15 cellular contexts compared by ENCODE assay signal in genomic region chr7:3109516-3109915, GRCh38.
"Had no signal": no experiment of that assay in that cellular context is flagged by ENCODE, and none has a peak within 500 bp of the region (broad histone marks: within the 10 kb centered on the region; RNA-seq: fewer than 3 reads in every experiment).

No MANE protein-coding gene starts in this region.

- H3K4me1 ChIP-seq: esophagus muscularis mucosa, sigmoid colon, upper lobe of right lung had no signal

- H3K4me3 Mint-ChIP-seq: activated naive CD4-positive, alpha-beta T cell treated with anti-CD3 and anti-CD28 coated beads, Interleukin-2, amount 50 U/mL, for 24 hours; memory B cell; stimulated activated naive CD8-positive, alpha-beta T cell treated with anti-CD3 and anti-CD28 coated beads, Interleukin-15, amount 100 ng/mL, for 72 hours had no signal

- H3K36me3 ChIP-seq: esophagus muscularis mucosa, ovary, sigmoid colon, spleen, upper lobe of right lung had no signal

- H3K4me3 ChIP-seq: esophagus muscularis mucosa, ovary, sigmoid colon, spleen, upper lobe of right lung had no signal

- DNase-seq: activated CD4-positive, alpha-beta T cell treated with anti-CD3 and anti-CD28 coated beads, Interleukin-2, amount 50 U/mL, for 48 hours; activated CD4-positive, CD25-positive, alpha-beta regulatory T cell treated with anti-CD3 and anti-CD28 coated beads, Interleukin-2, amount 50 U/mL, for 72 hours; activated T-cell treated with anti-CD3 and anti-CD28 coated beads for 4 hours; cortex of kidney; effector CD4-positive, alpha-beta T cell; hypothalamus; left ventricle myocardium superior; ovary; sigmoid colon; spleen; stimulated activated naive CD8-positive, alpha-beta T cell treated with anti-CD3 and anti-CD28 coated beads, Interleukin-15, amount 100 ng/mL, for 72 hours; upper lobe of right lung had no signal

- H3K27ac ChIP-seq: esophagus muscularis mucosa, ovary, sigmoid colon, spleen, upper lobe of right lung had no signal

- H3K27me3 Mint-ChIP-seq: activated naive CD4-positive, alpha-beta T cell treated with anti-CD3 and anti-CD28 coated beads, Interleukin-2, amount 50 U/mL, for 24 hours; stimulated activated naive CD8-positive, alpha-beta T cell treated with anti-CD3 and anti-CD28 coated beads, Interleukin-15, amount 100 ng/mL, for 72 hours had no signal

- H3K27ac Mint-ChIP-seq: activated naive CD4-positive, alpha-beta T cell treated with anti-CD3 and anti-CD28 coated beads, Interleukin-2, amount 50 U/mL, for 24 hours; memory B cell; stimulated activated naive CD8-positive, alpha-beta T cell treated with anti-CD3 and anti-CD28 coated beads, Interleukin-15, amount 100 ng/mL, for 72 hours had no signal

- ATAC-seq: left ventricle myocardium superior; stimulated activated naive CD8-positive, alpha-beta T cell treated with anti-CD3 and anti-CD28 coated beads, Interleukin-15, amount 100 ng/mL, for 72 hours; upper lobe of right lung had no signal

- H3K9me3 ChIP-seq: ovary, upper lobe of right lung had no signal

- H3K27me3 ChIP-seq: ovary, spleen, upper lobe of right lung had no signal
